11 cellular contexts compared by ENCODE assay signal in genomic region chr12:131795688-131796410, GRCh38. TPM values are rescaled to one million over a fixed set of nuclear protein-coding genes. Genes with fewer than 3 reads are reported as not detected.
DNase-seq lines count a peak whose midpoint lies in the region; ATAC-seq and TF ChIP-seq lines count a peak whose summit lies in the region.
"Had no signal": no experiment of that assay in that cellular context is flagged by ENCODE, and none has a peak within 500 bp of the region (broad histone marks: within the 10 kb centered on the region; RNA-seq: fewer than 3 reads in every experiment).

No MANE protein-coding gene starts in this region.

- POLR2A ChIA-PET in HEK293T (lab: Yijun Ruan, JAX), result no interaction called here

- H3K27me3 Mint-ChIP-seq in mesothelial cell of epicardium (ENCODE audit: low read depth), result no peaks in the 10 kb centered on the region
- H3K27me3 Mint-ChIP-seq: activated naive CD8-positive, alpha-beta T cell treated with anti-CD3 and anti-CD28 coated beads, Interleukin-2, amount 50 U/mL, for 24 hours; progenitor cell of endocrine pancreas had no signal

- DNase-seq in COR-L47 (lab: John Stamatoyannopoulos, UW) (peak; percentile 67), NCI-H2081 (lab: John Stamatoyannopoulos, UW) (peak; percentile 22 to 72), dermis blood vessel endothelial cell (peak; percentile 15), mesothelial cell of epicardium (ENCODE audit: low spot score in 2 of 2, unreplicated experiment in 2 of 2) (no peak), HEK293T (ENCODE audit: extremely low spot score) (no peak), pons (ENCODE audit: low spot score) (no peak)
- no peak for DNase-seq in NK-92 treated with Interleukin-12 subunit alpha and Interleukin-12 subunit beta, amount 100 ng/mL, for 24 hours (lab: John Stamatoyannopoulos, UW)
- DNase-seq: activated naive CD8-positive, alpha-beta T cell treated with anti-CD3 and anti-CD28 coated beads, Interleukin-2, amount 50 U/mL, for 24 hours; stimulated activated CD4-positive, alpha-beta T cell treated with anti-CD3 and anti-CD28 coated beads, Interleukin-1b, Interleukin-23, amount 100 ng/mL, for 48 hours had no signal

- ATAC-seq in HG02588 (IDR thresholded peaks at IDR 0.05; ENCODE audit: unreplicated experiment), result no peak
- ATAC-seq: activated naive CD8-positive, alpha-beta T cell treated with anti-CD3 and anti-CD28 coated beads, Interleukin-2, amount 50 U/mL, for 24 hours had no signal

- peaks cover under 1% of the 10 kb centered on the region for H3K9me3 Mint-ChIP-seq in mesothelial cell of epicardium
- H3K9me3 Mint-ChIP-seq: activated naive CD8-positive, alpha-beta T cell treated with anti-CD3 and anti-CD28 coated beads, Interleukin-2, amount 50 U/mL, for 24 hours had no signal

- H3K27ac Mint-ChIP-seq in mesothelial cell of epicardium, result peak overlapping the region; percentile 81
- H3K27ac Mint-ChIP-seq: activated naive CD8-positive, alpha-beta T cell treated with anti-CD3 and anti-CD28 coated beads, Interleukin-2, amount 50 U/mL, for 24 hours; progenitor cell of endocrine pancreas had no signal

- H3K4me1 Mint-ChIP-seq in mesothelial cell of epicardium, result peaks cover 8% of the 10 kb centered on the region

- H3K4me3 Mint-ChIP-seq in mesothelial cell of epicardium, result no peak overlapping the region
- H3K4me3 Mint-ChIP-seq: activated naive CD8-positive, alpha-beta T cell treated with anti-CD3 and anti-CD28 coated beads, Interleukin-2, amount 50 U/mL, for 24 hours had no signal

- CTCF ChIA-PET in HEK293T (lab: Yijun Ruan, JAX), result no interaction called here

- peaks cover 50% of the 10 kb centered on the region for H3K36me3 Mint-ChIP-seq in mesothelial cell of epicardium

- no peak for TF ChIP-seq CTCF in mesothelial cell of epicardium (IDR thresholded peaks at IDR 0.05; ENCODE audit: unreplicated experiment)

TF ChIP-seq in HEK293T, 16 proteins besides CTCF, POLR2A, EP300 and RAD21:
- TF ChIP-seq NFRKB (IDR thresholded peaks at IDR 0.05) (no peak), CTBP1 (IDR thresholded peaks at IDR 0.05; ENCODE audit: borderline replicate concordance) (no peak), SUZ12 (IDR thresholded peaks at IDR 0.05) (no peak), L3MBTL2 (conservative IDR thresholded peaks at IDR 0.05) (no peak), ARNT (IDR thresholded peaks at IDR 0.05) (no peak), TARDBP (IDR thresholded peaks at IDR 0.05) (no peak), BHLHE40 (IDR thresholded peaks at IDR 0.05; ENCODE audit: borderline replicate concordance) (no peak), ZNF384 (IDR thresholded peaks at IDR 0.05) (no peak), FOXK2 (IDR thresholded peaks at IDR 0.05) (no peak), FOXA1 (IDR thresholded peaks at IDR 0.05) (no peak), HDGF (IDR thresholded peaks at IDR 0.05; ENCODE audit: borderline replicate concordance) (no peak), FOXM1 (IDR thresholded peaks at IDR 0.05; ENCODE audit: borderline replicate concordance) (no peak), ELF4 (IDR thresholded peaks at IDR 0.05) (no peak), SP1 (IDR thresholded peaks at IDR 0.05) (no peak), LEF1 (IDR thresholded peaks at IDR 0.05; ENCODE audit: borderline replicate concordance) (no peak)
- TF ChIP-seq, protein P1, sequence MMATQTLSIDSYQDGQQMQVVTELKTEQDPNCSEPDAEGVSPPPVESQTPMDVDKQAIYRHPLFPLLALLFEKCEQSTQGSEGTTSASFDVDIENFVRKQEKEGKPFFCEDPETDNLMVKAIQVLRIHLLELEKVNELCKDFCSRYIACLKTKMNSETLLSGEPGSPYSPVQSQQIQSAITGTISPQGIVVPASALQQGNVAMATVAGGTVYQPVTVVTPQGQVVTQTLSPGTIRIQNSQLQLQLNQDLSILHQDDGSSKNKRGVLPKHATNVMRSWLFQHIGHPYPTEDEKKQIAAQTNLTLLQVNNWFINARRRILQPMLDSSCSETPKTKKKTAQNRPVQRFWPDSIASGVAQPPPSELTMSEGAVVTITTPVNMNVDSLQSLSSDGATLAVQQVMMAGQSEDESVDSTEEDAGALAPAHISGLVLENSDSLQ (IDR thresholded peaks at IDR 0.05), result no peak
TF ChIP-seq in HEK293T: peak in this region for 0.

RNA-seq across cellular contexts. Expression of gene MMP17, which starts 32.3 kb away (rescaled TPM):
- 10.0 and 14.0 TPM in 2 replicates for total RNA-seq in dermis blood vessel endothelial cell
- total RNA-seq in mesothelial cell of epicardium, result 1.8 to 2.0 TPM (median 1.9 TPM) in 3 replicates

Comparison
In these comparisons a context has a peak if more than half of its experiments do, and no peak if none do; other contexts are left out.
1. DNase-seq: peak in COR-L47 (single experiment), NCI-H2081 (2 of 2) and dermis blood vessel endothelial cell (single experiment); none in mesothelial cell of epicardium (0 of 2), HEK293T (single experiment), pons (single experiment) and NK-92 treated with Interleukin-12 subunit alpha and Interleukin-12 subunit beta, amount 100 ng/mL, for 24 hours (single experiment).